Comparison of ENCODE assay signal across 19 cellular contexts in the genomic region with DNA sequence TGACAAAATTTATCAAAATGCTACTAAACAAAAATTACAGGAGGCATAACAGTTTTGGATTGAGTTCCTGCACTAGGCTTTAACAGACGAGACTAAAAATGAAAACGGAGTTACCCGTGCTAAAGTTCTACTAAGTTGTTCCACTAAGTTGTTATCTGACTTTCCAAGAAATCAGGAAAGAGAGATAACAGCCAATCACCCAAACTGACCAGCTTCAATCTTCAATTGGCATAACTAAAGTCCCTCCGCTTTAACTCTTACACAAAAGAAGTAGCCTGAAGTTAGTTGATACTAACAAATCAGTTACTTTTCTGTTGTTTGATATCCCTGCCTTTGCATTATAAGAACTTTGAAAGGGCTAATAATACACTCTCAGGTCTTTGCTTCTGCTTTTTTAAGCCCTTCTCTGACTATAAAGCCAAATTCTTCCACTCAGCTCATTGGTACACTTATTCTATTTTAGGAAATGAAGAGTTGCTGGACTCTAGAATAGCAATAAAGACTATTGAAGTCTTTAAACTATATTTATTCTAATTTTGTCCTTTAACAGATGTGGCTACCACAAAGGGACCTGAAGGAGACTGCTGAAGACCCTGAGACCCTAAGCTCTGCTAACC.
"Had no signal": no experiment of that assay in that cellular context is flagged by ENCODE, and none has a peak within 500 bp of the region (broad histone marks: within the 10 kb centered on the region; RNA-seq: fewer than 3 reads in every experiment).

No MANE protein-coding gene starts in this region.

- H3K27me3 Mint-ChIP-seq: activated CD4-positive, alpha-beta T cell treated with anti-CD3 and anti-CD28 coated beads, Interleukin-2, amount 10 ng/mL, durations not matched to agents 7 days and 5 days; activated naive CD4-positive, alpha-beta T cell treated with anti-CD3 and anti-CD28 coated beads, Interleukin-2, amount 50 U/mL, for 24 hours had no signal

- DNase-seq: activated CD4-positive, alpha-beta T cell treated with anti-CD3 and anti-CD28 coated beads, Interleukin-2, amount 10 ng/mL, durations not matched to agents 7 days and 5 days; activated CD8-positive, alpha-beta memory T cell treated with anti-CD3 and anti-CD28 coated beads, Interleukin-2, amount 50 U/mL, for 4 hours; activated CD8-positive, alpha-beta T cell treated with anti-CD3 and anti-CD28 coated beads, Interleukin-2, amount 10 ng/mL, durations not matched to agents 7 days and 5 days; activated effector memory CD4-positive, alpha-beta T cell treated with anti-CD3 and anti-CD28 coated beads, Interleukin-2, amount 50 U/mL, for 16 hours; activated T-cell treated with anti-CD3 and anti-CD28 coated beads, Interleukin-2, amount 50 U/mL, for 48 hours; cortex of kidney; hypothalamus; islet precursor cell; left colon; lower lobe of right lung; sigmoid colon; stimulated activated CD4-positive, alpha-beta T cell treated with anti-CD3 and anti-CD28 coated beads, Interleukin-4, amount 100 ng/mL, for 24 hours; stimulated activated naive CD4-positive, alpha-beta T cell; tibial artery had no signal

- H3K9ac ChIP-seq: parathyroid adenoma had no signal

- H3K4me1 ChIP-seq: ascending aorta, parathyroid adenoma, sigmoid colon had no signal

- H3K4me3 ChIP-seq: ascending aorta, lower lobe of right lung, sigmoid colon, tibial artery had no signal

- ATAC-seq: activated CD8-positive, alpha-beta T cell treated with anti-CD3 and anti-CD28 coated beads, Interleukin-2, amount 10 ng/mL, durations not matched to agents 7 days and 5 days; left colon had no signal

- H3K9me3 Mint-ChIP-seq: activated CD4-positive, alpha-beta T cell treated with anti-CD3 and anti-CD28 coated beads, Interleukin-2, amount 10 ng/mL, durations not matched to agents 7 days and 5 days; activated naive CD4-positive, alpha-beta T cell treated with anti-CD3 and anti-CD28 coated beads, Interleukin-2, amount 50 U/mL, for 24 hours; nephron; T-helper 2 cell treated with Interferon-gamma antibody and Interleukin-4, amounts not matched to agents 5 μg/mL and 100 μg/mL, for 36 hours had no signal

- H3K4me3 Mint-ChIP-seq: activated CD4-positive, alpha-beta T cell treated with anti-CD3 and anti-CD28 coated beads, Interleukin-2, amount 10 ng/mL, durations not matched to agents 7 days and 5 days; activated CD8-positive, alpha-beta T cell treated with anti-CD3 and anti-CD28 coated beads, Interleukin-2, amount 10 ng/mL, durations not matched to agents 7 days and 5 days; activated naive CD4-positive, alpha-beta T cell treated with anti-CD3 and anti-CD28 coated beads, Interleukin-2, amount 50 U/mL, for 24 hours; nephron; T-helper 2 cell treated with Interferon-gamma antibody and Interleukin-4, amounts not matched to agents 5 μg/mL and 100 μg/mL, for 36 hours had no signal

- H3K79me2 ChIP-seq: parathyroid adenoma had no signal

- H3K27ac ChIP-seq: ascending aorta, lower lobe of right lung, parathyroid adenoma, sigmoid colon, tibial artery had no signal

- H3K27ac Mint-ChIP-seq: activated CD4-positive, alpha-beta T cell treated with anti-CD3 and anti-CD28 coated beads, Interleukin-2, amount 10 ng/mL, durations not matched to agents 7 days and 5 days; activated CD8-positive, alpha-beta T cell treated with anti-CD3 and anti-CD28 coated beads, Interleukin-2, amount 10 ng/mL, durations not matched to agents 7 days and 5 days; activated naive CD4-positive, alpha-beta T cell treated with anti-CD3 and anti-CD28 coated beads, Interleukin-2, amount 50 U/mL, for 24 hours; nephron; T-helper 2 cell treated with Interferon-gamma antibody and Interleukin-4, amounts not matched to agents 5 μg/mL and 100 μg/mL, for 36 hours had no signal

- H3K4me1 Mint-ChIP-seq: activated CD4-positive, alpha-beta T cell treated with anti-CD3 and anti-CD28 coated beads, Interleukin-2, amount 10 ng/mL, durations not matched to agents 7 days and 5 days; activated naive CD4-positive, alpha-beta T cell treated with anti-CD3 and anti-CD28 coated beads, Interleukin-2, amount 50 U/mL, for 24 hours; nephron had no signal

- H3K27me3 ChIP-seq: ascending aorta, sigmoid colon, tibial artery had no signal

- H2AFZ ChIP-seq: parathyroid adenoma had no signal
